In genomic region chr11:13010737-13011342, GRCh38 we compare ENCODE assay signal across 9 cellular contexts. TPM values are rescaled to one million over a fixed set of nuclear protein-coding genes. Genes with fewer than 3 reads are reported as not detected.
DNase-seq lines count a peak whose midpoint lies in the region; ATAC-seq and TF ChIP-seq lines count a peak whose summit lies in the region.
"Had no signal": no experiment of that assay in that cellular context is flagged by ENCODE, and none has a peak within 500 bp of the region (broad histone marks: within the 10 kb centered on the region; RNA-seq: fewer than 3 reads in every experiment).

No MANE protein-coding gene starts in this region.

- peaks cover 5 to 81% (median 41%) of the 10 kb centered on the region in 4 donors for H3K27me3 ChIP-seq in esophagus muscularis mucosa
- H3K27me3 ChIP-seq in mesenchymal stem cell (ENCODE audit: control insufficient read depth in 1 of 2, insufficient read depth in 1 of 2, low read length in 2 of 2), result peaks cover 0 to 97% of the 10 kb centered on the region in 2 experiments
- H3K27me3 ChIP-seq in tibial artery, result peaks cover 3 to 82% of the 10 kb centered on the region in 2 donors

- H3K27me3 Mint-ChIP-seq in activated CD4-positive, alpha-beta T cell treated with anti-CD3 and anti-CD28 coated beads for 36 hours, result peaks cover 64% of the 10 kb centered on the region
- H3K27me3 Mint-ChIP-seq in activated CD4-positive, alpha-beta T cell treated with anti-CD3 and anti-CD28 coated beads, Interleukin-2, amount 10 ng/mL, durations not matched to agents 24 days and 14 days, result peaks cover 67% of the 10 kb centered on the region
- H3K27me3 Mint-ChIP-seq in type B pancreatic cell, result peaks cover 86% of the 10 kb centered on the region

- H3K36me3 Mint-ChIP-seq in activated CD4-positive, alpha-beta T cell treated with anti-CD3 and anti-CD28 coated beads for 36 hours (ENCODE audit: low read depth), result no peaks in the 10 kb centered on the region
- no peaks in the 10 kb centered on the region for H3K36me3 Mint-ChIP-seq in activated CD4-positive, alpha-beta T cell treated with anti-CD3 and anti-CD28 coated beads, Interleukin-2, amount 10 ng/mL, durations not matched to agents 24 days and 14 days (ENCODE audit: low read depth)
- peaks cover 7% of the 10 kb centered on the region for H3K36me3 Mint-ChIP-seq in type B pancreatic cell

- CTCF ChIA-PET in activated CD4-positive, alpha-beta T cell treated with anti-CD3 and anti-CD28 coated beads for 36 hours (lab: Charles Lee), result interaction anchor here (0.6 kb wide), 1 partner anchor 17 kb away, joined by 4 read pairs; no protein-coding TSS in a partner anchor

- H3K79me1 ChIP-seq in mesenchymal stem cell (replicated peaks; ENCODE audit: low read length, poor library complexity, severe bottlenecking), result peaks cover 12% of the 10 kb centered on the region

- 12% methylated on average over 17 of the region's 35 CpGs for WGBS in esophagus muscularis mucosa
- WGBS in mesenchymal stem cell, result 3% methylated on average over 20 of the region's 35 CpGs

- H2BK5ac ChIP-seq in mesenchymal stem cell (ENCODE audit: low read depth, low read length, poor library complexity, severe bottlenecking), result no peak overlapping the region

- peak overlapping the region; percentile 97 for H3K4me2 ChIP-seq in mesenchymal stem cell (ENCODE audit: low read length, poor library complexity, severe bottlenecking)

- DNase-seq in activated CD4-positive, alpha-beta T cell treated with anti-CD3 and anti-CD28 coated beads for 36 hours, result peak; percentile 7
- no peak for DNase-seq in activated CD4-positive, alpha-beta T cell treated with anti-CD3 and anti-CD28 coated beads, Interleukin-2, amount 10 ng/mL, durations not matched to agents 24 days and 14 days
- DNase-seq in esophagus muscularis mucosa (ENCODE audit: extremely low spot score) (peak; percentile 77), mesenchymal stem cell (no peak), type B pancreatic cell (ENCODE audit: extremely low spot score, unreplicated experiment) (peak; percentile 68), tibial artery (no peak)
- no peak for DNase-seq in activated CD4-positive, CD25-positive, alpha-beta regulatory T cell (lab: John Stamatoyannopoulos, UW)
- DNase-seq: Kasumi-1 had no signal

- no peak overlapping the region for H2BK12ac ChIP-seq in mesenchymal stem cell (ENCODE audit: low read length in 2 of 2)

- H4K8ac ChIP-seq in mesenchymal stem cell (ENCODE audit: low read length), result no peak overlapping the region

- H3K9ac ChIP-seq in mesenchymal stem cell (ENCODE audit: low read length), result no peak overlapping the region

- H3K27ac ChIP-seq in esophagus muscularis mucosa (replicated peaks in 1 of 4), result no peak overlapping the region
- peak overlapping the region; percentile 13 for H3K27ac ChIP-seq in mesenchymal stem cell (ENCODE audit: low read length, poor library complexity, severe bottlenecking)
- no peak overlapping the region for H3K27ac ChIP-seq in tibial artery

- H2BK120ac ChIP-seq in mesenchymal stem cell (ENCODE audit: low read depth, low read length), result no peak overlapping the region

- no peak overlapping the region for H2AK5ac ChIP-seq in mesenchymal stem cell (ENCODE audit: low read length, severe bottlenecking)

- H3K4me3 Mint-ChIP-seq in activated CD4-positive, alpha-beta T cell treated with anti-CD3 and anti-CD28 coated beads for 36 hours, result no peak overlapping the region
- H3K4me3 Mint-ChIP-seq in activated CD4-positive, alpha-beta T cell treated with anti-CD3 and anti-CD28 coated beads, Interleukin-2, amount 10 ng/mL, durations not matched to agents 24 days and 14 days, result no peak overlapping the region
- H3K4me3 Mint-ChIP-seq in type B pancreatic cell, result peak overlapping the region; percentile 92

- H4K91ac ChIP-seq in mesenchymal stem cell (ENCODE audit: low read length), result no peak overlapping the region

- ATAC-seq in activated CD4-positive, alpha-beta T cell treated with anti-CD3 and anti-CD28 coated beads for 36 hours, result no peak
- no peak for ATAC-seq in HG02623 (IDR thresholded peaks at IDR 0.05; ENCODE audit: unreplicated experiment)

- H3K4me1 ChIP-seq in esophagus muscularis mucosa (peaks cover 22 to 31% (median 29%) of the 10 kb centered on the region in 4 donors), mesenchymal stem cell (ENCODE audit: control insufficient read depth, insufficient read depth, low read depth, low read length) (peaks cover 26% of the 10 kb centered on the region), tibial artery (peaks cover 0 to 33% (median 22%) of the 10 kb centered on the region in 4 donors)

- H3K4ac ChIP-seq in mesenchymal stem cell (ENCODE audit: low read depth in 1 of 2, low read length in 2 of 2), result no peak overlapping the region

- H3K23ac ChIP-seq in mesenchymal stem cell (ENCODE audit: low read length in 2 of 2), result no peak overlapping the region

- H3K4me1 Mint-ChIP-seq in activated CD4-positive, alpha-beta T cell treated with anti-CD3 and anti-CD28 coated beads for 36 hours, result no peaks in the 10 kb centered on the region
- no peaks in the 10 kb centered on the region for H3K4me1 Mint-ChIP-seq in activated CD4-positive, alpha-beta T cell treated with anti-CD3 and anti-CD28 coated beads, Interleukin-2, amount 10 ng/mL, durations not matched to agents 24 days and 14 days
- peaks cover 34% of the 10 kb centered on the region for H3K4me1 Mint-ChIP-seq in type B pancreatic cell (ENCODE audit: unreplicated experiment)

- TF ChIP-seq CTCF in esophagus muscularis mucosa (IDR thresholded peaks at IDR 0.05) (no peak), type B pancreatic cell (conservative IDR thresholded peaks at IDR 0.05) (no peak), tibial artery (IDR thresholded peaks at IDR 0.05) (no peak)

- no peak overlapping the region for H3K27ac Mint-ChIP-seq in activated CD4-positive, alpha-beta T cell treated with anti-CD3 and anti-CD28 coated beads for 36 hours
- H3K27ac Mint-ChIP-seq in activated CD4-positive, alpha-beta T cell treated with anti-CD3 and anti-CD28 coated beads, Interleukin-2, amount 10 ng/mL, durations not matched to agents 24 days and 14 days, result no peak overlapping the region
- peak overlapping the region; percentile 54 for H3K27ac Mint-ChIP-seq in type B pancreatic cell

- H3K4me3 ChIP-seq in esophagus muscularis mucosa (peak overlapping the region; percentile 43 to 56 (median 46)), mesenchymal stem cell (ENCODE audit: insufficient read depth in 1 of 2, low read depth in 1 of 2, low read length in 2 of 2) (peak overlapping the region in 1 of 2 experiments; percentile 73), tibial artery (peak overlapping the region in 1 of 2 donors; percentile 9)

- no peak overlapping the region for H2AFZ ChIP-seq in mesenchymal stem cell (ENCODE audit: low read depth, low read length)

- H2BK15ac ChIP-seq in mesenchymal stem cell (ENCODE audit: low read depth, poor library complexity, severe bottlenecking), result no peak overlapping the region

- no peaks in the 10 kb centered on the region for H3K9me3 ChIP-seq in esophagus muscularis mucosa
- peaks cover 15% of the 10 kb centered on the region for H3K9me3 ChIP-seq in mesenchymal stem cell (ENCODE audit: control insufficient read depth, low read length)
- H3K9me3 ChIP-seq in tibial artery, result no peaks in the 10 kb centered on the region

- TF ChIP-seq POLR2A in esophagus muscularis mucosa (IDR thresholded peaks at IDR 0.05; ENCODE audit: low read depth), result no peak

- no peaks in the 10 kb centered on the region for H3K9me3 Mint-ChIP-seq in activated CD4-positive, alpha-beta T cell treated with anti-CD3 and anti-CD28 coated beads for 36 hours (ENCODE audit: low read depth)
- no peaks in the 10 kb centered on the region for H3K9me3 Mint-ChIP-seq in activated CD4-positive, alpha-beta T cell treated with anti-CD3 and anti-CD28 coated beads, Interleukin-2, amount 10 ng/mL, durations not matched to agents 24 days and 14 days
- H3K9me3 Mint-ChIP-seq in type B pancreatic cell, result no peaks in the 10 kb centered on the region

- TF ChIP-seq EP300 in esophagus muscularis mucosa (IDR thresholded peaks at IDR 0.05), result no peak

- intact Hi-C loops in activated CD4-positive, alpha-beta T cell treated with anti-CD3 and anti-CD28 coated beads for 36 hours (cut with DNase I, micrococcal nuclease), result no loop called here
- intact Hi-C loops in activated CD4-positive, alpha-beta T cell treated with anti-CD3 and anti-CD28 coated beads, Interleukin-2, amount 10 ng/mL, durations not matched to agents 24 days and 14 days (cut with micrococcal nuclease), result no loop called here
- intact Hi-C loops in esophagus muscularis mucosa (cut with DNase I) (no loop called here), tibial artery (cut with DNase I; ENCODE audit: low total_unique reads) (no loop called here)

- POLR2A ChIA-PET in activated CD4-positive, alpha-beta T cell treated with anti-CD3 and anti-CD28 coated beads for 36 hours (lab: Charles Lee), result no interaction called here

- no peak overlapping the region for H3K18ac ChIP-seq in mesenchymal stem cell (ENCODE audit: low read depth in 1 of 2, low read length in 2 of 2)

- H3K14ac ChIP-seq in mesenchymal stem cell (ENCODE audit: low read length in 2 of 2), result no peak overlapping the region

- H3K36me3 ChIP-seq in esophagus muscularis mucosa (no peaks in the 10 kb centered on the region), mesenchymal stem cell (ENCODE audit: control insufficient read depth in 1 of 2, insufficient read depth in 2 of 2, low read depth in 1 of 2, low read length in 2 of 2) (peaks cover 0 to 3% of the 10 kb centered on the region in 2 experiments), tibial artery (no peaks in the 10 kb centered on the region)

RNA-seq across cellular contexts. Expression of gene RASSF10, which starts 1.7 kb away (rescaled TPM):
- total RNA-seq in activated CD4-positive, alpha-beta T cell treated with anti-CD3 and anti-CD28 coated beads for 36 hours, result not detected
- total RNA-seq in activated CD4-positive, alpha-beta T cell treated with anti-CD3 and anti-CD28 coated beads, Interleukin-2, amount 10 ng/mL, durations not matched to agents 24 days and 14 days, result not detected in 2 replicates
- under 1 TPM in 3 of 4 donors, not detected in 1; 0.17 to 0.57 (median 0.19) TPM for total RNA-seq in esophagus muscularis mucosa
- not detected for polyA plus RNA-seq in mesenchymal stem cell (2013, experiment 1 of 2)
- not detected for polyA plus RNA-seq in mesenchymal stem cell (2013, experiment 2 of 2)
- total RNA-seq in type B pancreatic cell (ENCODE audit: low replicate concordance), result 8.6 and 13.8 TPM in 2 replicates

Comparison
In these comparisons a context has a peak if more than half of its experiments do, and no peak if none do; other contexts are left out.
1. DNase-seq: peak in activated CD4-positive, alpha-beta T cell treated with anti-CD3 and anti-CD28 coated beads for 36 hours (single experiment), esophagus muscularis mucosa (single experiment) and type B pancreatic cell (single experiment); none in activated CD4-positive, alpha-beta T cell treated with anti-CD3 and anti-CD28 coated beads, Interleukin-2, amount 10 ng/mL, durations not matched to agents 24 days and 14 days (single experiment), mesenchymal stem cell (single experiment), tibial artery (0 of 2) and activated CD4-positive, CD25-positive, alpha-beta regulatory T cell (0 of 4).